ENCODE assay signal across 14 cellular contexts in the genomic region with DNA sequence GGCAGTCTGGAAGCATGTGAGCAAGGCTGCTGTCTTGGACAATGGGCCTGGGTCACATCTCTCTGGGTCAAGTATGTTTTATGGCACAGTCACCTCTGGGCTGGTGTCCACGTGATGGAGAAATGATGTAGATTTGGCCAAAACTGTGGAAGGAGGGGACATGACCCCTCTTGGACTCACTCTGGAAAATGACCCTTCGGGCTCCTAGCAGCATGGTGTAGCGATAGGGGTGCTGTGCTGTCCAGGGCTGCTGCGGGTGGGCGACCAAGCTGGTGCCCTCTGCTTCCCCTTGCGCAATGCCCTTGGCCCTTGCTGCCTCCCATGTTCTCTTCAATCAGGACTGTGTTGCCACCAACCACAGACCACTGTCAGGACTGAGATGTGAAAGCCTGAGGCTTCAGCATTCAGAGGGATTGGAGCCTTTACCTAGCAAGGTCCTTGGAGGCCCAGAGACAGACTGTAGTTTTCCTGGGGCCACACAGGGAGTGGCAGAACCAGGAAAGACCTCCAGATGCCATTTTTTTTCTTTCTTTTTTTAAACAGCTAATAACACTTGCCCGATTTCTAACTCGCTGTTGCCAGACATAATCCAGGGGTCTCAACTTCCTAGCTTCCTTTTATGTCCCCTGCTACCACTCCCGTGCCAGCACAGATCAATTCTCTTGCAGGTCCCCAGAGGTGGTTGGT. TPM values are rescaled to one million over a fixed set of nuclear protein-coding genes. Genes with fewer than 3 reads are reported as not detected.
DNase-seq lines count a peak whose midpoint lies in the region; ATAC-seq and TF ChIP-seq lines count a peak whose summit lies in the region.
"Had no signal": no experiment of that assay in that cellular context is flagged by ENCODE, and none has a peak within 500 bp of the region (broad histone marks: within the 10 kb centered on the region; RNA-seq: fewer than 3 reads in every experiment).

No MANE protein-coding gene starts in this region.

- H3K36me3 ChIP-seq in MM.1S (replicated peaks; ENCODE audit: insufficient read depth, low read length), result no peaks in the 10 kb centered on the region
- H3K36me3 ChIP-seq: BE2C, pancreas had no signal

- H3K36me3 Mint-ChIP-seq in activated CD8-positive, alpha-beta memory T cell treated with anti-CD3 and anti-CD28 coated beads, Interleukin-2, amount 10 ng/mL, durations not matched to agents 7 days and 5 days, result no peaks in the 10 kb centered on the region
- H3K36me3 Mint-ChIP-seq: memory B cell had no signal

- peaks cover 28% of the 10 kb centered on the region for H3K4me1 ChIP-seq in MM.1S (ENCODE audit: low read length)
- H3K4me1 ChIP-seq: BE2C had no signal

- peaks cover 62% of the 10 kb centered on the region for H3K27me3 Mint-ChIP-seq in activated CD8-positive, alpha-beta memory T cell treated with anti-CD3 and anti-CD28 coated beads, Interleukin-2, amount 10 ng/mL, durations not matched to agents 7 days and 5 days

- H3K4me3 Mint-ChIP-seq in activated CD8-positive, alpha-beta memory T cell treated with anti-CD3 and anti-CD28 coated beads, Interleukin-2, amount 10 ng/mL, durations not matched to agents 7 days and 5 days, result no peak overlapping the region
- H3K4me3 Mint-ChIP-seq: activated CD4-positive, alpha-beta T cell treated with anti-CD3 and anti-CD28 coated beads for 36 hours; memory B cell had no signal

- H3K4me3 ChIP-seq in AG10803 (ENCODE audit: low read length), result peak overlapping the region; percentile 41
- H3K4me3 ChIP-seq in MM.1S (ENCODE audit: low read length), result no peak overlapping the region
- H3K4me3 ChIP-seq in coronary artery, result no peak overlapping the region
- H3K4me3 ChIP-seq: pancreas had no signal

- H3K9me2 ChIP-seq in MM.1S (replicated peaks; ENCODE audit: insufficient read depth, low read length), result no peaks in the 10 kb centered on the region

- no peak overlapping the region for H3K9ac ChIP-seq in MM.1S (ENCODE audit: low read length)

- no peaks in the 10 kb centered on the region for H3K9me3 Mint-ChIP-seq in activated CD8-positive, alpha-beta memory T cell treated with anti-CD3 and anti-CD28 coated beads, Interleukin-2, amount 10 ng/mL, durations not matched to agents 7 days and 5 days (ENCODE audit: low read depth)
- H3K9me3 Mint-ChIP-seq: activated T-cell treated with anti-CD3 and anti-CD28 coated beads, Interleukin-2, amount 50 U/mL, for 72 hours; memory B cell had no signal

- peaks cover 18% of the 10 kb centered on the region for H3K79me2 ChIP-seq in MM.1S (ENCODE audit: low read length)

- peaks cover 14% of the 10 kb centered on the region for H3K4me1 Mint-ChIP-seq in activated CD8-positive, alpha-beta memory T cell treated with anti-CD3 and anti-CD28 coated beads, Interleukin-2, amount 10 ng/mL, durations not matched to agents 7 days and 5 days

- H4K20me1 ChIP-seq in MM.1S (ENCODE audit: insufficient read depth, low read length), result no peaks in the 10 kb centered on the region

- no peak for DNase-seq in AG10803 (ENCODE audit: low read depth)
- no peak for DNase-seq in MM.1S
- DNase-seq in coronary artery (ENCODE audit: low spot score), result peak; percentile 49
- DNase-seq in mucosa of gallbladder (ENCODE audit: low spot score), result peak; percentile 8
- no peak for DNase-seq in activated CD8-positive, alpha-beta memory T cell treated with anti-CD3 and anti-CD28 coated beads, Interleukin-2, amount 10 ng/mL, durations not matched to agents 7 days and 5 days
- no peak for DNase-seq in DMS53 treated with DMSO at 0.1 percent for 48 hours (lab: John Stamatoyannopoulos, UW; ENCODE audit: unreplicated experiment)
- DNase-seq: BE2C, NCI-H2227 treated with DMSO at 0.1 percent for 48 hours had no signal

- no peak overlapping the region for H3K27ac ChIP-seq in MM.1S (ENCODE audit: low read length)
- H3K27ac ChIP-seq in coronary artery, result no peak overlapping the region
- H3K27ac ChIP-seq: pancreas had no signal

- H3K4me2 ChIP-seq in MM.1S (ENCODE audit: low read depth, low read length), result peak overlapping the region; percentile 54

- CTCF ChIA-PET in activated CD8-positive, alpha-beta memory T cell treated with anti-CD3 and anti-CD28 coated beads, Interleukin-2, amount 10 ng/mL, durations not matched to agents 7 days and 5 days (lab: Charles Lee), result interaction anchor here (0.6 to 2.0 kb wide), 13 partner anchors 9 to 273 kb away, joined by 3 to 8 read pairs (median 4); a partner anchor contains a TSS

- H3F3A ChIP-seq in MM.1S (ENCODE audit: insufficient read depth, low read length), result peaks cover 28% of the 10 kb centered on the region

- TF ChIP-seq CTCF in AG10803 (conservative IDR thresholded peaks at IDR 0.05; ENCODE audit: low read length) (no peak), MM.1S (IDR thresholded peaks at IDR 0.05; ENCODE audit: low read length) (no peak), coronary artery (IDR thresholded peaks at IDR 0.05) (no peak)

- peaks cover 17% of the 10 kb centered on the region; the same call in 1 of the 2 replicates for H3K27me3 ChIP-seq in MM.1S (replicated peaks; ENCODE audit: insufficient read depth, low read length)

- no peak overlapping the region for H3K27ac Mint-ChIP-seq in activated CD8-positive, alpha-beta memory T cell treated with anti-CD3 and anti-CD28 coated beads, Interleukin-2, amount 10 ng/mL, durations not matched to agents 7 days and 5 days
- H3K27ac Mint-ChIP-seq: activated CD4-positive, alpha-beta T cell treated with anti-CD3 and anti-CD28 coated beads for 36 hours; activated T-cell treated with anti-CD3 and anti-CD28 coated beads, Interleukin-2, amount 50 U/mL, for 72 hours; memory B cell had no signal

- H3K9me3 ChIP-seq in MM.1S (replicated peaks; ENCODE audit: insufficient read depth, low read length), result no peaks in the 10 kb centered on the region
- H3K9me3 ChIP-seq: BE2C, pancreas had no signal

- no peak for ATAC-seq in activated CD8-positive, alpha-beta memory T cell treated with anti-CD3 and anti-CD28 coated beads, Interleukin-2, amount 10 ng/mL, durations not matched to agents 7 days and 5 days
- ATAC-seq in GM21526 (IDR thresholded peaks at IDR 0.05; ENCODE audit: low FRiP score, unreplicated experiment) (no peak), HG02678 (IDR thresholded peaks at IDR 0.05; ENCODE audit: unreplicated experiment) (no peak)

- no peak overlapping the region for H2AFZ ChIP-seq in MM.1S (ENCODE audit: low read length)

RNA-seq across cellular contexts. Expression of a gene that starts 6.1 kb away (rescaled TPM):
- not detected for total RNA-seq in mucosa of gallbladder
- total RNA-seq in activated CD8-positive, alpha-beta memory T cell treated with anti-CD3 and anti-CD28 coated beads, Interleukin-2, amount 10 ng/mL, durations not matched to agents 7 days and 5 days, result not detected
- total RNA-seq: activated CD4-positive, alpha-beta T cell treated with anti-CD3 and anti-CD28 coated beads for 36 hours; activated T-cell treated with anti-CD3 and anti-CD28 coated beads, Interleukin-2, amount 50 U/mL, for 72 hours; pancreas had no signal

RNA-seq across cellular contexts. Expression of a gene that starts 19.2 kb away (rescaled TPM):
- total RNA-seq in mucosa of gallbladder, result 0.06 TPM
- total RNA-seq in activated CD8-positive, alpha-beta memory T cell treated with anti-CD3 and anti-CD28 coated beads, Interleukin-2, amount 10 ng/mL, durations not matched to agents 7 days and 5 days, result under 1 TPM; 0.05 to 0.18 TPM

Comparison
In these comparisons a context has a peak if more than half of its experiments do, and no peak if none do; other contexts are left out.
1. DNase-seq: peak in coronary artery (single experiment) and mucosa of gallbladder (single experiment); none in AG10803 (single experiment), MM.1S (single experiment), activated CD8-positive, alpha-beta memory T cell treated with anti-CD3 and anti-CD28 coated beads, Interleukin-2, amount 10 ng/mL, durations not matched to agents 7 days and 5 days (single experiment) and DMS53 treated with DMSO at 0.1 percent for 48 hours (single experiment).